Comparison of ENCODE assay signal across 15 cellular contexts in the genomic region with DNA sequence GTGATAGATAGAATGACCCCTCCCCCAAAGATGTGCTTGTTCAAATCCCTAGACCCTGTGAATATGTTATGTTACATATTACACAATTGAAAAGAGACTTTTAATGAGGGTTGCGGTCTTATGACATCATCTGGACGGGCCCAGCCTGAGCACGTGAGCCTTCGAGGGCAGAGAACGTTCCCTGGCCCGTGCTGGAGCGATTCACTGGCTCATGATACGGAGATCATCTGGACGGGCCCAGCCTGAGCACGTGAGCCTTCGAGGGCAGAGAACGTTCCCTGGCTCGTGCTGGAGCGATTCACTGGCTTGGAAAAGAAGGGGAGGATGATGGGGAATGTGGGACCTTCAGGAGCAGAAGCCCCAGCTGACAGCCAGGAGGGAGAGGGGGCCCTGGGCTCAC.
"Had no signal": no experiment of that assay in that cellular context is flagged by ENCODE, and none has a peak within 500 bp of the region (broad histone marks: within the 10 kb centered on the region; RNA-seq: fewer than 3 reads in every experiment).

No MANE protein-coding gene starts in this region.

- DNase-seq: activated CD4-positive, CD25-positive, alpha-beta regulatory T cell; activated CD8-positive, alpha-beta memory T cell treated with anti-CD3 and anti-CD28 coated beads for 24 hours; activated naive CD8-positive, alpha-beta T cell treated with anti-CD3 and anti-CD28 coated beads, Interleukin-2, amount 10 ng/mL, durations not matched to agents 7 days and 5 days; cortex of kidney; effector CD4-positive, alpha-beta T cell; esophagus squamous epithelium; foreskin fibroblast; glutamatergic neuron; lower lobe of right lung; midbrain; stimulated activated naive CD8-positive, alpha-beta T cell treated with anti-CD3 and anti-CD28 coated beads, Interleukin-15, amount 100 ng/mL, for 72 hours; SW 1271; testis had no signal

- H3K27ac ChIP-seq: esophagus squamous epithelium, lower lobe of right lung, parathyroid adenoma, testis had no signal

- H3K27me3 ChIP-seq: esophagus squamous epithelium, testis had no signal

- H3K4me3 ChIP-seq: esophagus squamous epithelium, lower lobe of right lung, smooth muscle cell, testis had no signal

- H3K36me3 ChIP-seq: esophagus squamous epithelium, lower lobe of right lung had no signal

- H3K4me1 ChIP-seq: lower lobe of right lung, parathyroid adenoma had no signal

- H3K9me3 ChIP-seq: esophagus squamous epithelium, lower lobe of right lung, testis had no signal

- ATAC-seq: lower lobe of right lung; stimulated activated naive CD8-positive, alpha-beta T cell treated with anti-CD3 and anti-CD28 coated beads, Interleukin-15, amount 100 ng/mL, for 72 hours had no signal
